ENCODE assay signal across 1 cellular context in the genomic region with DNA sequence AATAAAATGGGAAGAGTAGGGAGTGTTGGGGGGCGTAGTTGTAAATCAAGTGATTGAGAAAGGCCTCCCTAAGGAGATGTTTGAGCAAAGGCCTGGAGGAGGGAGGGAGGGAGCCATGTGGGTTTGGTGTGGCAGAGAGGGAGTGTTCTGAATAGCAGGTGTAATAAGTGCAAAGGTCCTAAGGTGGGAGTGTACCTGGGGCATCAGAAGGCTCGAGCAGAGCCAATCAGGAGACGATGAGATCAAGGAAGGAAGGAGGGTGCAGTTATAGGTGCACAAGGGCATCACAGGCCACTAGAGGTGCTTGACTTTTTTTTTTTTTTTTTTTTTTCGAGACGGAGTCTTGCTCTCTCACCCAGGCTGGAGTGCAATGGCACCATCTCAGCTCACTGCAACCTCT.
TF ChIP-seq lines count a peak whose summit lies in the region.

No MANE protein-coding gene starts in this region.

TF ChIP-seq in IMR-90, 13 proteins besides CTCF, POLR2A, EP300 and RAD21 (continued from another document):
- TF ChIP-seq, protein P1, sequence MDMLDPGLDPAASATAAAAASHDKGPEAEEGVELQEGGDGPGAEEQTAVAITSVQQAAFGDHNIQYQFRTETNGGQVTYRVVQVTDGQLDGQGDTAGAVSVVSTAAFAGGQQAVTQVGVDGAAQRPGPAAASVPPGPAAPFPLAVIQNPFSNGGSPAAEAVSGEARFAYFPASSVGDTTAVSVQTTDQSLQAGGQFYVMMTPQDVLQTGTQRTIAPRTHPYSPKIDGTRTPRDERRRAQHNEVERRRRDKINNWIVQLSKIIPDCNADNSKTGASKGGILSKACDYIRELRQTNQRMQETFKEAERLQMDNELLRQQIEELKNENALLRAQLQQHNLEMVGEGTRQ (IDR thresholded peaks at IDR 0.05; ENCODE audit: low read depth, low read length) = no peak
- no peak for TF ChIP-seq SMC3 (IDR thresholded peaks at IDR 0.05; ENCODE audit: low read depth, low read length)
- TF ChIP-seq BHLHE40 (IDR thresholded peaks at IDR 0.05; ENCODE audit: low read depth, low read length) = no peak
